ENCODE assay signal across 23 cellular contexts in the genomic region with DNA sequence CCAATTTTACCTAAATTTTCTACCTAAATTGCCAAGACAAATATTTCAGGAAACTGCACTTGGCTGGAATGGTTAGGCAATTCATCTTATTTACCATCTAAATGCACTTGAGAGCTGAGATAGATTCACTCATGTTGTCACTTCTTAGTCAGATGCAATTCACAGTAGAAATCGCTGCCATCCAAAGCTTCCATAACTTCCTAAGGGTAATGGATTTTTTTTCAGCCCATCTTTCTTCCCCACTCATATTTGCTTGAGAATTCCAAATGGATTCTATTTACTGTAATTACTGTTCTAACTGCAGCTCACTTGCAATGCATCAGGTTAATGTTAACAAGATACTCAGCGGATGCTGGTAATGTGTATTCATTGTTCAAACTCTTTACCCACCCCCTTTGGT.
"Had no signal": no experiment of that assay in that cellular context is flagged by ENCODE, and none has a peak within 500 bp of the region (broad histone marks: within the 10 kb centered on the region; RNA-seq: fewer than 3 reads in every experiment).

No MANE protein-coding gene starts in this region.

- H3K27me3 Mint-ChIP-seq: activated CD4-positive, alpha-beta T cell treated with anti-CD3 and anti-CD28 coated beads, Interleukin-2, amount 10 ng/mL, durations not matched to agents 7 days and 5 days; activated naive CD4-positive, alpha-beta T cell treated with anti-CD3 and anti-CD28 coated beads, Interleukin-2, amount 10 ng/mL, durations not matched to agents 7 days and 5 days had no signal

- ATAC-seq: activated T-cell treated with anti-CD3 and anti-CD28 coated beads, Interleukin-2, amount 50 U/mL, for 4 hours had no signal

- H3K4me3 Mint-ChIP-seq: activated CD4-positive, alpha-beta memory T cell treated with anti-CD3 and anti-CD28 coated beads for 36 hours; activated CD4-positive, alpha-beta T cell treated with anti-CD3 and anti-CD28 coated beads, Interleukin-2, amount 10 ng/mL, durations not matched to agents 7 days and 5 days; activated naive CD4-positive, alpha-beta T cell treated with anti-CD3 and anti-CD28 coated beads, Interleukin-2, amount 10 ng/mL, durations not matched to agents 7 days and 5 days; activated naive CD8-positive, alpha-beta T cell treated with anti-CD3 and anti-CD28 coated beads for 36 hours; activated T-cell treated with anti-CD3 and anti-CD28 coated beads, Interleukin-2, amount 50 U/mL, for 4 hours had no signal

- H3K4me1 ChIP-seq: Peyer's patch had no signal

- H3K27ac Mint-ChIP-seq: activated CD4-positive, alpha-beta memory T cell treated with anti-CD3 and anti-CD28 coated beads for 36 hours; activated CD4-positive, alpha-beta T cell treated with anti-CD3 and anti-CD28 coated beads, Interleukin-2, amount 10 ng/mL, durations not matched to agents 7 days and 5 days; activated naive CD4-positive, alpha-beta T cell treated with anti-CD3 and anti-CD28 coated beads, Interleukin-2, amount 10 ng/mL, durations not matched to agents 7 days and 5 days; activated naive CD8-positive, alpha-beta T cell treated with anti-CD3 and anti-CD28 coated beads for 36 hours had no signal

- H3K27ac ChIP-seq: brain microvascular endothelial cell, cardiac muscle cell, Peyer's patch, RWPE1, SJCRH30, VCaP had no signal

- DNase-seq: activated CD4-positive, alpha-beta memory T cell treated with anti-CD3 and anti-CD28 coated beads for 36 hours; activated CD4-positive, alpha-beta T cell treated with anti-CD3 and anti-CD28 coated beads, Interleukin-2, amount 10 ng/mL, durations not matched to agents 7 days and 5 days; activated CD4-positive, CD25-positive, alpha-beta regulatory T cell; activated CD8-positive, alpha-beta memory T cell treated with anti-CD3 and anti-CD28 coated beads for 24 hours; activated gamma-delta T cell treated with Interleukin-2 at 50 U/mL for 16 hours; activated naive CD4-positive, alpha-beta T cell treated with anti-CD3 and anti-CD28 coated beads, Interleukin-2, amount 10 ng/mL, durations not matched to agents 7 days and 5 days; activated naive CD8-positive, alpha-beta T cell treated with anti-CD3 and anti-CD28 coated beads for 36 hours; activated T-cell treated with anti-CD3 and anti-CD28 coated beads, Interleukin-2, amount 50 U/mL, for 4 hours; brain microvascular endothelial cell; Kasumi-1; KBM-7; NCI-H146; NCI-H2171 treated with DMSO at 0.1 percent for 48 hours; NCI-H226; NCI-H82; Peyer's patch; Right ventricle myocardium superior; SJCRH30; SK-N-SH; T-helper 1 cell had no signal

- H3K4me1 Mint-ChIP-seq: activated CD4-positive, alpha-beta T cell treated with anti-CD3 and anti-CD28 coated beads, Interleukin-2, amount 10 ng/mL, durations not matched to agents 7 days and 5 days; activated naive CD4-positive, alpha-beta T cell treated with anti-CD3 and anti-CD28 coated beads, Interleukin-2, amount 10 ng/mL, durations not matched to agents 7 days and 5 days; activated naive CD8-positive, alpha-beta T cell treated with anti-CD3 and anti-CD28 coated beads for 36 hours had no signal

- H3K9me2 ChIP-seq: SK-N-SH had no signal

- H3K27me3 ChIP-seq: brain microvascular endothelial cell, cardiac muscle cell, Peyer's patch, SJCRH30 had no signal

- H3K9me3 Mint-ChIP-seq: activated CD4-positive, alpha-beta memory T cell treated with anti-CD3 and anti-CD28 coated beads for 36 hours; activated CD4-positive, alpha-beta T cell treated with anti-CD3 and anti-CD28 coated beads, Interleukin-2, amount 10 ng/mL, durations not matched to agents 7 days and 5 days; activated naive CD8-positive, alpha-beta T cell treated with anti-CD3 and anti-CD28 coated beads for 36 hours; activated T-cell treated with anti-CD3 and anti-CD28 coated beads, Interleukin-2, amount 50 U/mL, for 4 hours had no signal

- H3K36me3 ChIP-seq: brain microvascular endothelial cell, cardiac muscle cell, Peyer's patch, SJCRH30 had no signal

- H3K36me3 Mint-ChIP-seq: activated CD4-positive, alpha-beta memory T cell treated with anti-CD3 and anti-CD28 coated beads for 36 hours; activated naive CD4-positive, alpha-beta T cell treated with anti-CD3 and anti-CD28 coated beads, Interleukin-2, amount 10 ng/mL, durations not matched to agents 7 days and 5 days; activated naive CD8-positive, alpha-beta T cell treated with anti-CD3 and anti-CD28 coated beads for 36 hours had no signal

- H3K4me2 ChIP-seq: SK-N-SH had no signal

- H3K4me3 ChIP-seq: cardiac muscle cell, Peyer's patch, SJCRH30 had no signal
